In the genomic region with DNA sequence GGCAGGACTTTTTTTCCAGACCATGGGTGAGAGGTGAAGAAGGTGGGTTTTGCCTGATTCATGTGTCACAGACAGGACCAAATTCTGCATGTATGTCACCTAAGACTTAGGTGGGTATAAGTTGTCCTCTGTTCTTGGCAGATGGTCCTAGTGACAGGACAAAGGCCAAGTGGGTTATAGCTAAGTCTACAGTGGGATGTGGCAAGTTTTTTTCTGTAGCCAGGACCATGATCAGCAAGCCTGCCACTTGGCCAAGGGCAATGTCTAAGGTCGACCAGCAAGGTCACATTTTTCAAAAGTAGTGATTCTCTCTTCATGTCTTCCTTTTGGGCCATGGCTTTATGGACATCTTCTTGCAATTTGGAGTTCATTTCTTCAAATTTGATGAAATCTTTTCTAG, we compare ENCODE assay signal across 13 cellular contexts.
"Had no signal": no experiment of that assay in that cellular context is flagged by ENCODE, and none has a peak within 500 bp of the region (broad histone marks: within the 10 kb centered on the region; RNA-seq: fewer than 3 reads in every experiment).

No MANE protein-coding gene starts in this region.

- H3K4me2 ChIP-seq: hepatocyte had no signal

- H3K27ac Mint-ChIP-seq: activated CD4-positive, alpha-beta memory T cell treated with anti-CD3 and anti-CD28 coated beads, Interleukin-2, amount 10 ng/mL, durations not matched to agents 7 days and 5 days; brain had no signal

- H3K4me3 Mint-ChIP-seq: activated CD4-positive, alpha-beta memory T cell treated with anti-CD3 and anti-CD28 coated beads, Interleukin-2, amount 10 ng/mL, durations not matched to agents 7 days and 5 days; brain had no signal

- H3K4me3 ChIP-seq: hepatocyte, thyroid gland, uterus had no signal

- H3K27me3 Mint-ChIP-seq: activated CD4-positive, alpha-beta memory T cell treated with anti-CD3 and anti-CD28 coated beads, Interleukin-2, amount 10 ng/mL, durations not matched to agents 7 days and 5 days; brain had no signal

- H2AFZ ChIP-seq: hepatocyte had no signal

- DNase-seq: activated CD4-positive, alpha-beta memory T cell treated with anti-CD3 and anti-CD28 coated beads, Interleukin-2, amount 10 ng/mL, durations not matched to agents 7 days and 5 days; activated effector memory CD4-positive, alpha-beta T cell treated with anti-CD3 and anti-CD28 coated beads, Interleukin-2, amount 50 U/mL, for 16 hours; effector memory CD4-positive, alpha-beta T cell; kidney; left ventricle myocardium superior; retina; stimulated activated CD4-positive, alpha-beta T cell treated with anti-CD3 and anti-CD28 coated beads, Interleukin-15, amount 100 ng/mL, for 24 hours; stimulated activated CD4-positive, alpha-beta T cell treated with anti-CD3 and anti-CD28 coated beads, Interleukin-4, amount 100 ng/mL, for 24 hours; T-helper 2 cell; thyroid gland; uterus had no signal

- H3K27ac ChIP-seq: hepatocyte, thyroid gland, uterus had no signal

- H3K27me3 ChIP-seq: hepatocyte, thyroid gland, uterus had no signal

- H3K36me3 ChIP-seq: uterus had no signal

- FAIRE-seq: kidney had no signal

- H3K4me1 Mint-ChIP-seq: brain had no signal

- H3K9me3 ChIP-seq: thyroid gland had no signal

- H3K4me1 ChIP-seq: thyroid gland, uterus had no signal

- ATAC-seq: left ventricle myocardium superior had no signal
